13 cellular contexts compared by ENCODE assay signal in the genomic region with DNA sequence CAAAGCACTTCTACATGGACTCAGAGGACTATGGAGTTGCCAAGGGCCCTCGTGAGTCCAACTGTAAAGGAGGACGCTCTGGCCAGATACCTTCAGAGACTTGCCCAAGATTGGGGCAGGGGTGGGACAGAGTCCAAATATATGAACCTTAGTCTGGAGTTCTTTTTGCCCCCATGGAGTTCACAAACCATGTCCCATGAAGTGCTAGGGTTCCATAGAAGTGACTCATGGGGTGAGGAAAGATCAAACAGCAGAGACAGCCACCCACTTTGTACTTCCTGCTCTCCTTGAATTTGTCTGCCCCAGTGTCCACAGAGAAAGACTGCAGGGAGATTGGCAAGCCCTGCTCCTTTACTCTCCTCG. TPM values are rescaled to one million over a fixed set of nuclear protein-coding genes. Genes with fewer than 3 reads are reported as not detected.
DNase-seq lines count a peak whose midpoint lies in the region; ATAC-seq and TF ChIP-seq lines count a peak whose summit lies in the region.
"Had no signal": no experiment of that assay in that cellular context is flagged by ENCODE, and none has a peak within 500 bp of the region (broad histone marks: within the 10 kb centered on the region; RNA-seq: fewer than 3 reads in every experiment).

No MANE protein-coding gene starts in this region.

- H3K4me3 ChIP-seq in mammary epithelial cell (replicated peaks in 1 of 3; ENCODE audit: insufficient read depth in 1 of 3, low read depth in 2 of 3, low read length in 3 of 3) = no peak overlapping the region
- H3K4me3 ChIP-seq in hepatocyte = no peak overlapping the region
- no peak overlapping the region for H3K4me3 ChIP-seq in upper lobe of right lung

- H3K9ac ChIP-seq in mammary epithelial cell (ENCODE audit: insufficient read depth, low read length) = no peak overlapping the region

- dilution Hi-C loops in mammary epithelial cell (cut with HindIII; ENCODE audit: low sequenced_read_pairs) = no loop called here

- CTCF ChIA-PET in mammary epithelial cell (lab: Charles Lee; ENCODE audit: low non-redundant PET) = no interaction called here

- no peaks in the 10 kb centered on the region for H3K36me3 Mint-ChIP-seq in stimulated activated naive B cell treated with anti-CD40 and anti-IgM and Interleukin-4, amounts not matched to agents 10 μg/mL and 1 μg/mL and 100 μg/mL, for 72 hours
- H3K36me3 Mint-ChIP-seq: naive B cell had no signal

- intact Hi-C loops in mammary epithelial cell (cut with micrococcal nuclease) (no loop called here), upper lobe of right lung (cut with DNase I) (no loop called here)

- H3K4me1 Mint-ChIP-seq in stimulated activated naive B cell treated with anti-CD40 and anti-IgM and Interleukin-4, amounts not matched to agents 10 μg/mL and 1 μg/mL and 100 μg/mL, for 72 hours = no peaks in the 10 kb centered on the region
- H3K4me1 Mint-ChIP-seq: activated naive CD8-positive, alpha-beta T cell treated with anti-CD3 and anti-CD28 coated beads, Interleukin-2, amount 50 U/mL, for 24 hours; naive B cell had no signal

- H3K9me3 ChIP-seq in mammary epithelial cell (replicated peaks; ENCODE audit: insufficient read depth, low read length) = no peaks in the 10 kb centered on the region
- no peaks in the 10 kb centered on the region for H3K9me3 ChIP-seq in hepatocyte (ENCODE audit: low read depth)
- no peaks in the 10 kb centered on the region for H3K9me3 ChIP-seq in upper lobe of right lung

- H3K36me3 ChIP-seq in mammary epithelial cell (ENCODE audit: insufficient read depth, low read length) (no peaks in the 10 kb centered on the region), hepatocyte (replicated peaks; ENCODE audit: insufficient read depth, low read depth) (no peaks in the 10 kb centered on the region), upper lobe of right lung (no peaks in the 10 kb centered on the region)

- H3K27ac Mint-ChIP-seq in stimulated activated naive B cell treated with anti-CD40 and anti-IgM and Interleukin-4, amounts not matched to agents 10 μg/mL and 1 μg/mL and 100 μg/mL, for 72 hours = no peak overlapping the region
- H3K27ac Mint-ChIP-seq: activated CD8-positive, alpha-beta T cell treated with anti-CD3 and anti-CD28 coated beads for 36 hours; activated naive CD8-positive, alpha-beta T cell treated with anti-CD3 and anti-CD28 coated beads, Interleukin-2, amount 50 U/mL, for 24 hours had no signal

- peak overlapping the region; percentile 28 for H3K4me2 ChIP-seq in mammary epithelial cell (ENCODE audit: insufficient read depth, low read depth, low read length)
- H3K4me2 ChIP-seq in hepatocyte = no peak overlapping the region

- H3K4me1 ChIP-seq in mammary epithelial cell (ENCODE audit: insufficient read depth, low read length) (peaks cover 22% of the 10 kb centered on the region), hepatocyte (ENCODE audit: insufficient read depth) (peaks cover 35% of the 10 kb centered on the region), upper lobe of right lung (peaks cover 4% of the 10 kb centered on the region)

- no peaks in the 10 kb centered on the region for H3K9me2 ChIP-seq in hepatocyte (replicated peaks; ENCODE audit: insufficient read depth)

- H3K9me3 Mint-ChIP-seq in stimulated activated naive B cell treated with anti-CD40 and anti-IgM and Interleukin-4, amounts not matched to agents 10 μg/mL and 1 μg/mL and 100 μg/mL, for 72 hours = no peaks in the 10 kb centered on the region
- H3K9me3 Mint-ChIP-seq: activated CD8-positive, alpha-beta T cell treated with anti-CD3 and anti-CD28 coated beads for 36 hours; activated naive CD8-positive, alpha-beta T cell treated with anti-CD3 and anti-CD28 coated beads, Interleukin-2, amount 50 U/mL, for 24 hours; naive B cell had no signal

- peaks cover 5 to 33% of the 10 kb centered on the region in 2 donors for H3K27me3 Mint-ChIP-seq in stimulated activated naive B cell treated with anti-CD40 and anti-IgM and Interleukin-4, amounts not matched to agents 10 μg/mL and 1 μg/mL and 100 μg/mL, for 72 hours
- H3K27me3 Mint-ChIP-seq: activated naive CD8-positive, alpha-beta T cell treated with anti-CD3 and anti-CD28 coated beads, Interleukin-2, amount 50 U/mL, for 24 hours had no signal

- H3K4me3 Mint-ChIP-seq in stimulated activated naive B cell treated with anti-CD40 and anti-IgM and Interleukin-4, amounts not matched to agents 10 μg/mL and 1 μg/mL and 100 μg/mL, for 72 hours = no peak overlapping the region
- H3K4me3 Mint-ChIP-seq: activated CD8-positive, alpha-beta T cell treated with anti-CD3 and anti-CD28 coated beads for 36 hours; activated naive CD8-positive, alpha-beta T cell treated with anti-CD3 and anti-CD28 coated beads, Interleukin-2, amount 50 U/mL, for 24 hours; naive B cell had no signal

- no peak for TF ChIP-seq CTCF in mammary epithelial cell (conservative IDR thresholded peaks at IDR 0.05 in 1 of 2, IDR thresholded peaks at IDR 0.05 in 1 of 2; ENCODE audit: extremely low read depth in 1 of 2, insufficient read depth in 1 of 2, low read depth in 1 of 2, low read length in 2 of 2)
- TF ChIP-seq CTCF in hepatocyte (IDR thresholded peaks at IDR 0.05; ENCODE audit: poor library complexity) = no peak
- TF ChIP-seq CTCF in upper lobe of right lung (IDR thresholded peaks at IDR 0.05) = no peak

- H3K27me3 ChIP-seq in mammary epithelial cell (ENCODE audit: insufficient read depth, low read length) (no peaks in the 10 kb centered on the region), hepatocyte (no peaks in the 10 kb centered on the region), upper lobe of right lung (no peaks in the 10 kb centered on the region)

- peak; percentile 4 for ATAC-seq in upper lobe of right lung
- ATAC-seq in HG03457 (IDR thresholded peaks at IDR 0.05; ENCODE audit: unreplicated experiment) = no peak
- no peak for ATAC-seq in stimulated activated naive B cell treated with anti-CD40 and anti-IgM and Interleukin-4, amounts not matched to agents 10 μg/mL and 1 μg/mL and 100 μg/mL, for 72 hours (replicated peaks)
- no peak for ATAC-seq in GM19467 (IDR thresholded peaks at IDR 0.05; ENCODE audit: unreplicated experiment)
- ATAC-seq: activated CD8-positive, alpha-beta T cell treated with anti-CD3 and anti-CD28 coated beads for 36 hours; activated naive CD8-positive, alpha-beta T cell treated with anti-CD3 and anti-CD28 coated beads, Interleukin-2, amount 50 U/mL, for 24 hours had no signal

- H2AFZ ChIP-seq in mammary epithelial cell (ENCODE audit: low read depth, low read length) (no peak overlapping the region), hepatocyte (no peak overlapping the region)

- WGBS in mammary epithelial cell (ENCODE audit: low coverage, missing lambda C conversion rate) = 93% methylated on average over 3 of the region's 3 CpGs
- 93% methylated on average over 3 of the region's 3 CpGs for WGBS in hepatocyte (ENCODE audit: low lambda C conversion rate, missing lambda C conversion rate)

- no peaks in the 10 kb centered on the region for H4K20me1 ChIP-seq in mammary epithelial cell (ENCODE audit: insufficient read depth, low read length)
- H4K20me1 ChIP-seq in hepatocyte (ENCODE audit: insufficient read depth, poor library complexity, severe bottlenecking) = no peaks in the 10 kb centered on the region

- in situ Hi-C loops in mammary epithelial cell (cut with MboI; ENCODE audit: low sequenced_read_pairs in 2 of 2) = no loop called here

- H3K79me2 ChIP-seq in mammary epithelial cell (ENCODE audit: insufficient read depth, low read length) (no peaks in the 10 kb centered on the region), hepatocyte (no peaks in the 10 kb centered on the region)

- H3K27ac ChIP-seq in mammary epithelial cell (ENCODE audit: insufficient read depth, low read depth, low read length) = no peak overlapping the region
- peak overlapping the region; percentile 92 for H3K27ac ChIP-seq in hepatocyte
- H3K27ac ChIP-seq in upper lobe of right lung = no peak overlapping the region
- H3K27ac ChIP-seq: 22Rv1 had no signal

- no TSS peak for BruUV-seq in mammary epithelial cell (replicated peaks; lab: Mats Ljungman, UMichigan)

- DNase-seq in DMS53 (lab: John Stamatoyannopoulos, UW) (peak; percentile 16), DMS53 treated with DMSO at 0.1 percent for 48 hours (lab: John Stamatoyannopoulos, UW; ENCODE audit: unreplicated experiment) (no peak), mammary epithelial cell (peak; percentile 19), hepatocyte (ENCODE audit: low spot score) (peak; percentile 40), upper lobe of right lung (no peak)
- DNase-seq in stimulated activated naive B cell treated with anti-CD40 and anti-IgM and Interleukin-4, amounts not matched to agents 10 μg/mL and 1 μg/mL and 100 μg/mL, for 72 hours = no peak
- DNase-seq: activated CD8-positive, alpha-beta T cell treated with anti-CD3 and anti-CD28 coated beads for 36 hours; activated naive CD8-positive, alpha-beta T cell treated with anti-CD3 and anti-CD28 coated beads, Interleukin-2, amount 50 U/mL, for 24 hours; naive B cell; SHP77 had no signal

RNA-seq across cellular contexts. Expression of gene SRL, which starts 29.0 kb away (rescaled TPM):
- total RNA-seq in mammary epithelial cell = under 1 TPM in 1 of 2 donors, not detected in 1; under 0.01 TPM
- not detected for polyA plus RNA-seq in mammary epithelial cell
- not detected for polyA minus RNA-seq in mammary epithelial cell
- 1.1 and 1.2 TPM in 2 replicates for total RNA-seq in hepatocyte
- 0.83 TPM in 1 of 2 replicates, not detected in the other for polyA plus RNA-seq in hepatocyte
- 0.64 TPM for total RNA-seq in upper lobe of right lung
- total RNA-seq: activated CD8-positive, alpha-beta T cell treated with anti-CD3 and anti-CD28 coated beads for 36 hours had no signal

RNA-seq across cellular contexts. Expression of gene TFAP4, which starts 59.9 kb away (rescaled TPM):
- total RNA-seq in mammary epithelial cell (10 to 100 TPM in 1 of 2 donors, 1 to 10 TPM in 1; 3.3 to 13.0 TPM), hepatocyte (6.1 and 11.4 TPM in 2 replicates), upper lobe of right lung (9.6 TPM)
- polyA plus RNA-seq in mammary epithelial cell (9.5 TPM), hepatocyte (3.1 and 4.2 TPM in 2 replicates)
- polyA minus RNA-seq in mammary epithelial cell = 6.4 TPM

Comparison
In these comparisons a context has a peak if more than half of its experiments do, and no peak if none do; other contexts are left out.
1. DNase-seq: peak in DMS53 (single experiment), mammary epithelial cell (single experiment) and hepatocyte (single experiment); none in DMS53 treated with DMSO at 0.1 percent for 48 hours (single experiment), upper lobe of right lung (single experiment) and stimulated activated naive B cell treated with anti-CD40 and anti-IgM and Interleukin-4, amounts not matched to agents 10 μg/mL and 1 μg/mL and 100 μg/mL, for 72 hours (single experiment).